In genomic region chr12:591167-591570, GRCh38 we compare ENCODE assay signal across 13 cellular contexts.
DNase-seq lines count a peak whose midpoint lies in the region; ATAC-seq, FAIRE-seq and TF ChIP-seq lines count a peak whose summit lies in the region.
"Had no signal": no experiment of that assay in that cellular context is flagged by ENCODE, and none has a peak within 500 bp of the region (broad histone marks: within the 10 kb centered on the region; RNA-seq: fewer than 3 reads in every experiment).

No MANE protein-coding gene starts in this region.

- peak in 1 of 3 experiments; percentile 13; a peak in 1 of 6 replicates for TF ChIP-seq CTCF in GM12878 (IDR thresholded peaks at IDR 0.05 in 2 of 3, conservative IDR thresholded peaks at IDR 0.05 in 1 of 3; ENCODE audit: control insufficient read depth in 2 of 3, extremely low read depth in 1 of 3, insufficient read depth in 1 of 3, low read depth in 3 of 3, low read length in 3 of 3)
- TF ChIP-seq CTCF in upper lobe of right lung (IDR thresholded peaks at IDR 0.05): no peak

- RAD21 ChIA-PET in GM12878 (lab: Charles Lee; ENCODE audit: unreplicated experiment): no interaction called here

- in situ Hi-C loops in GM12878 (cut with MboI): no loop called here

- DNase-seq in SKM-1 treated with dmso at 0.1 percent for 144 hours (lab: John Stamatoyannopoulos, UW; ENCODE audit: unreplicated experiment): peak; percentile 3
- DNase-seq in SKM-1 (lab: John Stamatoyannopoulos, UW; ENCODE audit: unreplicated experiment): no peak
- DNase-seq in GM12878 (ENCODE audit: low read depth, low spot score): no peak
- no peak for DNase-seq in left colon
- DNase-seq in upper lobe of right lung: no peak
- no peak for DNase-seq in ecto neural progenitor cell (ENCODE audit: low spot score)
- DNase-seq in MV-4-11 (lab: John Stamatoyannopoulos, UW): no peak
- DNase-seq in immature natural killer cell: no peak
- DNase-seq: ACHN, cerebellar nuclear complex, NCI-H1105, uterus had no signal

- no peak for TF ChIP-seq RAD21 in GM12878 (IDR thresholded peaks at IDR 0.05; ENCODE audit: insufficient read depth, low read depth, low read length)

- H3K4me2 ChIP-seq in GM12878 (ENCODE audit: control insufficient read depth, insufficient read depth): no peak overlapping the region

- no peak overlapping the region for H3K4me3 Mint-ChIP-seq in immature natural killer cell

- no peak overlapping the region for H3K27ac Mint-ChIP-seq in immature natural killer cell
- H3K27ac Mint-ChIP-seq: activated T-helper 2 cell treated with anti-CD3 and anti-CD28 coated beads, Interferon-gamma antibody, Interleukin-2, Interleukin-4, amounts not matched to agents 10 μg/mL and 5 μg/mL and 100 μg/mL, durations not matched to agents 14 hours and 24 hours and 36 hours had no signal

- peak; percentile 88 for ATAC-seq in GM12878
- ATAC-seq in left colon: peak; percentile 44
- peak; percentile 60 for ATAC-seq in upper lobe of right lung

- no peaks in the 10 kb centered on the region for H3K4me1 Mint-ChIP-seq in immature natural killer cell

- CTCF ChIA-PET in GM12878 (lab: Yijun Ruan, JAX): interaction anchor here (0.9 to 1.8 kb wide), 3 partner anchors 10 to 15 kb away, joined by 4 to 5 read pairs (median 5); no protein-coding TSS in a partner anchor

- H3K9me3 Mint-ChIP-seq in immature natural killer cell: no peaks in the 10 kb centered on the region

- H2AFZ ChIP-seq in GM12878 (ENCODE audit: control insufficient read depth, low read depth, low read length): peak overlapping the region; percentile 53

- SMC1A ChIA-PET in GM12878 (lab: Charles Lee; ENCODE audit: uncharacterized antibody, unreplicated experiment): no interaction called here

- peak; percentile 74 for FAIRE-seq in GM12878 (lab: Jason Lieb, UNC)

- H3K4me3 ChIP-seq in GM12878: no peak overlapping the region
- H3K4me3 ChIP-seq in upper lobe of right lung: no peak overlapping the region
- H3K4me3 ChIP-seq: uterus had no signal

- no peak overlapping the region for H3K9ac ChIP-seq in GM12878 (ENCODE audit: control insufficient read depth, insufficient read depth, low read length)

- H3K9me3 ChIP-seq in GM12878 (replicated peaks; ENCODE audit: control insufficient read depth, insufficient read depth, low read length) (no peaks in the 10 kb centered on the region; the same call in 2 of the 3 replicates), upper lobe of right lung (no peaks in the 10 kb centered on the region)
- H3K9me3 ChIP-seq: uterus had no signal

- no peak for TF ChIP-seq EP300 in GM12878 (IDR thresholded peaks at IDR 0.05; ENCODE audit: borderline replicate concordance in 1 of 2, control insufficient read depth in 1 of 2, low read depth in 2 of 2, low read length in 2 of 2)

- WGBS in GM12878 (ENCODE audit: insufficient coverage, insufficient replicate concordance, low lambda C conversion rate, missing lambda C conversion rate): 44% methylated on average over 4 of the region's 4 CpGs

- no peaks in the 10 kb centered on the region for H4K20me1 ChIP-seq in GM12878 (ENCODE audit: control insufficient read depth, insufficient read depth)

- intact Hi-C loops in GM12878 (cut with micrococcal nuclease; ENCODE audit: unreplicated experiment) (no loop called here), left colon (cut with DNase I, micrococcal nuclease) (no loop called here), upper lobe of right lung (cut with DNase I) (no loop called here)

- no peak for TF ChIP-seq POLR2A in GM12878 (IDR thresholded peaks at IDR 0.05; ENCODE audit: low read depth, low read length)

- H3K27ac ChIP-seq in GM12878 (ENCODE audit: control insufficient read depth, insufficient read depth) (no peak overlapping the region), upper lobe of right lung (no peak overlapping the region)
- H3K27ac ChIP-seq: uterus had no signal

- no peaks in the 10 kb centered on the region for H3K27me3 ChIP-seq in GM12878 (replicated peaks in 1 of 2; ENCODE audit: control insufficient read depth in 2 of 2, insufficient read depth in 2 of 2, low read length in 1 of 2)
- no peaks in the 10 kb centered on the region for H3K27me3 ChIP-seq in upper lobe of right lung
- H3K27me3 ChIP-seq: uterus had no signal

- H3K79me2 ChIP-seq in GM12878 (ENCODE audit: control insufficient read depth, insufficient read depth, low read length): no peaks in the 10 kb centered on the region

- peaks cover 2% of the 10 kb centered on the region; the same call in 1 of the 2 replicates for H3K4me1 ChIP-seq in GM12878 (ENCODE audit: control insufficient read depth, insufficient read depth, low read length)
- H3K4me1 ChIP-seq in upper lobe of right lung: no peaks in the 10 kb centered on the region
- H3K4me1 ChIP-seq: uterus had no signal

- H3K27me3 Mint-ChIP-seq in immature natural killer cell (ENCODE audit: low read depth in 3 of 3): peaks cover 2 to 7% (median 3%) of the 10 kb centered on the region in 3 donors

- POLR2A ChIA-PET in GM12878 (lab: Charles Lee): no interaction called here

- H3K36me3 Mint-ChIP-seq in immature natural killer cell: peaks cover 0 to 4% (median 3%) of the 10 kb centered on the region in 3 donors

- H3K36me3 ChIP-seq in GM12878 (ENCODE audit: control insufficient read depth in 2 of 2, insufficient read depth in 2 of 2, low read length in 1 of 2) (no peaks in the 10 kb centered on the region), upper lobe of right lung (no peaks in the 10 kb centered on the region)
- H3K36me3 ChIP-seq: uterus had no signal

- no TSS peak for BruUV-seq in GM12878 (replicated peaks; lab: Mats Ljungman, UMichigan)

TF ChIP-seq in GM12878, 131 proteins besides CTCF, POLR2A, EP300 and RAD21:
- TF ChIP-seq FOXK2 (IDR thresholded peaks at IDR 0.05) (no peak), PKNOX1 (IDR thresholded peaks at IDR 0.05) (peak; percentile 36; the same call in 1 of the 2 replicates), USF1 (IDR thresholded peaks at IDR 0.05; ENCODE audit: borderline replicate concordance, extremely low read length, insufficient read depth, low read depth, low read length) (peak; percentile 23)
